ENCODE assay signal across 9 cellular contexts in genomic region chr3:171846594-171846993, GRCh38.
DNase-seq lines count a peak whose midpoint lies in the region; ATAC-seq lines count a peak whose summit lies in the region.
"Had no signal": no experiment of that assay in that cellular context is flagged by ENCODE, and none has a peak within 500 bp of the region (broad histone marks: within the 10 kb centered on the region; RNA-seq: fewer than 3 reads in every experiment).

No MANE protein-coding gene starts in this region.

- H3K27ac Mint-ChIP-seq in activated T-cell treated with anti-CD3 and anti-CD28 coated beads, Interleukin-2, amount 50 U/mL, for 24 hours = peak overlapping the region; percentile 80
- H3K27ac Mint-ChIP-seq in stimulated activated effector memory CD8-positive, alpha-beta T cell treated with anti-CD3 and anti-CD28 coated beads, Interleukin-12 subunit alpha, Interleukin-12 subunit beta, amount 100 ng/mL, for 72 hours = no peak overlapping the region

- no peak overlapping the region for H3K4me3 Mint-ChIP-seq in activated T-cell treated with anti-CD3 and anti-CD28 coated beads, Interleukin-2, amount 50 U/mL, for 24 hours
- H3K4me3 Mint-ChIP-seq in stimulated activated effector memory CD8-positive, alpha-beta T cell treated with anti-CD3 and anti-CD28 coated beads, Interleukin-12 subunit alpha, Interleukin-12 subunit beta, amount 100 ng/mL, for 72 hours = no peak overlapping the region

- peaks cover 2% of the 10 kb centered on the region for H3K9me3 Mint-ChIP-seq in activated T-cell treated with anti-CD3 and anti-CD28 coated beads, Interleukin-2, amount 50 U/mL, for 24 hours
- no peaks in the 10 kb centered on the region for H3K9me3 Mint-ChIP-seq in stimulated activated effector memory CD8-positive, alpha-beta T cell treated with anti-CD3 and anti-CD28 coated beads, Interleukin-12 subunit alpha, Interleukin-12 subunit beta, amount 100 ng/mL, for 72 hours

- peak; percentile 83 for ATAC-seq in HG02840 (IDR thresholded peaks at IDR 0.05; ENCODE audit: low FRiP score, unreplicated experiment)
- ATAC-seq in stimulated activated effector memory CD8-positive, alpha-beta T cell treated with anti-CD3 and anti-CD28 coated beads, Interleukin-12 subunit alpha, Interleukin-12 subunit beta, amount 100 ng/mL, for 72 hours = peak; percentile 96

- peaks cover 22% of the 10 kb centered on the region for H3K4me1 Mint-ChIP-seq in activated T-cell treated with anti-CD3 and anti-CD28 coated beads, Interleukin-2, amount 50 U/mL, for 24 hours (ENCODE audit: low read depth)
- no peaks in the 10 kb centered on the region for H3K4me1 Mint-ChIP-seq in stimulated activated effector memory CD8-positive, alpha-beta T cell treated with anti-CD3 and anti-CD28 coated beads, Interleukin-12 subunit alpha, Interleukin-12 subunit beta, amount 100 ng/mL, for 72 hours

- DNase-seq in activated T-cell treated with anti-CD3 and anti-CD28 coated beads, Interleukin-2, amount 50 U/mL, for 24 hours = no peak
- no peak for DNase-seq in activated T-cell treated with anti-CD3 and anti-CD28 coated beads, Interleukin-2, amount 50 U/mL, for 1 hour
- DNase-seq in NOMO-1 treated with dmso at 0.1 percent for 144 hours (lab: John Stamatoyannopoulos, UW; ENCODE audit: unreplicated experiment) = peak; percentile 20
- no peak for DNase-seq in stimulated activated effector memory CD8-positive, alpha-beta T cell treated with anti-CD3 and anti-CD28 coated beads, Interleukin-12 subunit alpha, Interleukin-12 subunit beta, amount 100 ng/mL, for 72 hours (ENCODE audit: low spot score in 2 of 2)
- no peak for DNase-seq in NCI-H2081 treated with DMSO at 0.1 percent for 48 hours (lab: John Stamatoyannopoulos, UW)
- DNase-seq in activated CD8-positive, alpha-beta memory T cell treated with anti-CD3 and anti-CD28 coated beads, Interleukin-2, amount 50 U/mL, for 48 hours = no peak
- DNase-seq in foreskin melanocyte = no peak
- DNase-seq: stimulated activated CD4-positive, alpha-beta T cell treated with anti-CD3 and anti-CD28 coated beads, Interleukin-4, amount 100 ng/mL, for 1 hour had no signal

- H3K36me3 Mint-ChIP-seq in activated T-cell treated with anti-CD3 and anti-CD28 coated beads, Interleukin-2, amount 50 U/mL, for 24 hours (ENCODE audit: low read depth) = no peaks in the 10 kb centered on the region
- no peaks in the 10 kb centered on the region for H3K36me3 Mint-ChIP-seq in stimulated activated effector memory CD8-positive, alpha-beta T cell treated with anti-CD3 and anti-CD28 coated beads, Interleukin-12 subunit alpha, Interleukin-12 subunit beta, amount 100 ng/mL, for 72 hours

- peaks cover 7% of the 10 kb centered on the region for H3K27me3 Mint-ChIP-seq in activated T-cell treated with anti-CD3 and anti-CD28 coated beads, Interleukin-2, amount 50 U/mL, for 24 hours
